9 cellular contexts compared by ENCODE assay signal in the genomic region with DNA sequence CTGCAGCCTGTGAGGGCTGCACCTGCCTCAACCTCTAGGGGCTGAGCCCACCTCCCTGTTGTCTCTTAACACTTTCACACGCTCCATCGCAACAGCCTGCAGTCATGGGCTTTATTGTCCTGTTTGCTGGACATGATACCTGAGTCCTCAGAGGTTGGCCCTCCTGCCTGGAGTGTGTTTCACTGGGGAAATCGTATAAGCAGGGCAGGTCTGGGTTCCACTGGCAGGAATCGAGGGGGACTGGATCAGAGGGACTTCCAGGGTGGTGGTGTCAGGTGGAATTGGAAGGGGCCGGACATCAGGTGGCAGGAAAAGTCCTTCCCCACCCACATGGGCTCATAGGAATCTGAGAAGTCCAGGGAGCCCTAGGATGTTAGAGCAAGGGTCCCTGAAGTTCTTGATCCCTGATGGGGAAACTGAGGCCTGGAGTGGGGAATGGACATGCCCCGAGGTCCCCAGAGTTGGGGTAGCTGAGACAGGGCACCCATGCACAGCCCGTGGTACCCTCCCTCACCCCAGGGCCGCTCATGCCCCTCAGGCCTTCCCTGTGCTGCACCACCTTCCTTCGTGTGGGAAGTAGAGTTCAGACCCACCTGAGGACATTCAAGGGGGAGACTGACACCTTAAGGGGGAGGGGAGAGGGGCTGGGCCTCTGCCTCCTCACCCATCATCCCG.
DNase-seq lines count a peak whose midpoint lies in the region; ATAC-seq and TF ChIP-seq lines count a peak whose summit lies in the region.
"Had no signal": no experiment of that assay in that cellular context is flagged by ENCODE, and none has a peak within 500 bp of the region (broad histone marks: within the 10 kb centered on the region; RNA-seq: fewer than 3 reads in every experiment).

No MANE protein-coding gene starts in this region.

- no peak for ATAC-seq in activated T-cell treated with anti-CD3 and anti-CD28 coated beads, Interleukin-2, amount 50 U/mL, for 4 hours
- ATAC-seq in Panc1 (no peak), HG03025 (IDR thresholded peaks at IDR 0.05; ENCODE audit: low FRiP score, unreplicated experiment) (no peak), GM21367 (IDR thresholded peaks at IDR 0.05; ENCODE audit: unreplicated experiment) (no peak)

- TF ChIP-seq CTCF in Panc1 (IDR thresholded peaks at IDR 0.05): no peak

- peaks cover 13% of the 10 kb centered on the region for H3K4me1 ChIP-seq in Panc1 (ENCODE audit: control insufficient read depth, insufficient read depth, low read length)
- H3K4me1 ChIP-seq in esophagus (ENCODE audit: control insufficient read depth in 2 of 2, insufficient read depth in 2 of 2, low read length in 1 of 2): peaks cover 8 to 11% of the 10 kb centered on the region in 2 donors
- peaks cover 34% of the 10 kb centered on the region for H3K4me1 ChIP-seq in thymus (ENCODE audit: control insufficient read depth, insufficient read depth, low read length)

- CTCF ChIA-PET in Panc1 (lab: Charles Lee): no interaction called here

- intact Hi-C loops in Panc1 (cut with micrococcal nuclease; ENCODE audit: unreplicated experiment): no loop called here

- peaks cover 66% of the 10 kb centered on the region for H3K4me1 Mint-ChIP-seq in activated T-cell treated with anti-CD3 and anti-CD28 coated beads, Interleukin-2, amount 50 U/mL, for 4 hours (ENCODE audit: low read depth)

- H3K27me3 ChIP-seq in Panc1 (ENCODE audit: control insufficient read depth, insufficient read depth, low read length) (no peaks in the 10 kb centered on the region), esophagus (ENCODE audit: control insufficient read depth in 1 of 2, insufficient read depth in 2 of 2, low read length in 2 of 2) (no peaks in the 10 kb centered on the region), thymus (ENCODE audit: control insufficient read depth, insufficient read depth) (no peaks in the 10 kb centered on the region)

- H3K4me3 ChIP-seq in Panc1 (ENCODE audit: low read depth in 2 of 2, low read length in 2 of 2) (no peak overlapping the region), esophagus (ENCODE audit: low read depth in 1 of 2, low read length in 2 of 2) (no peak overlapping the region), thymus (ENCODE audit: low read length) (peak overlapping the region; percentile 75)

- H3K36me3 Mint-ChIP-seq in activated T-cell treated with anti-CD3 and anti-CD28 coated beads, Interleukin-2, amount 50 U/mL, for 4 hours (ENCODE audit: insufficient read depth): peaks cover 20% of the 10 kb centered on the region

- no peaks in the 10 kb centered on the region for H3K36me3 ChIP-seq in Panc1 (ENCODE audit: control insufficient read depth, insufficient read depth, low read length)
- peaks cover 9 to 30% of the 10 kb centered on the region in 2 donors for H3K36me3 ChIP-seq in esophagus (ENCODE audit: control insufficient read depth in 2 of 2, insufficient read depth in 2 of 2, low read length in 1 of 2)
- peaks cover 53% of the 10 kb centered on the region for H3K36me3 ChIP-seq in thymus (ENCODE audit: control insufficient read depth, insufficient read depth)

- POLR2A ChIA-PET in Panc1 (lab: Charles Lee): interaction anchor here (0.5 kb wide), 1 partner anchor 63 kb away, joined by 4 read pairs; no protein-coding TSS in a partner anchor

- no peak for DNase-seq in activated T-cell treated with anti-CD3 and anti-CD28 coated beads, Interleukin-2, amount 50 U/mL, for 4 hours
- DNase-seq in activated T-cell treated with anti-CD3 and anti-CD28 coated beads for 4 hours (no peak), Panc1 (ENCODE audit: low read depth, low spot score) (no peak), pons (ENCODE audit: low spot score) (no peak)
- DNase-seq: NCI-H526 treated with DMSO at 0.1 percent for 48 hours had no signal

- peak overlapping the region; percentile 85 for H3K4me3 Mint-ChIP-seq in activated T-cell treated with anti-CD3 and anti-CD28 coated beads, Interleukin-2, amount 50 U/mL, for 4 hours

- no peaks in the 10 kb centered on the region for H3K27me3 Mint-ChIP-seq in activated T-cell treated with anti-CD3 and anti-CD28 coated beads, Interleukin-2, amount 50 U/mL, for 4 hours (ENCODE audit: low read depth)

- H3K9me3 ChIP-seq in Panc1 (ENCODE audit: control insufficient read depth, insufficient read depth, low read depth, low read length) (peaks cover 1% of the 10 kb centered on the region), esophagus (ENCODE audit: control insufficient read depth in 2 of 2, insufficient read depth in 1 of 2, low read depth in 1 of 2, low read length in 1 of 2) (peaks cover 2 to 7% of the 10 kb centered on the region in 2 donors), thymus (ENCODE audit: control insufficient read depth) (peaks cover 3% of the 10 kb centered on the region)

- H3K9me3 Mint-ChIP-seq in activated T-cell treated with anti-CD3 and anti-CD28 coated beads, Interleukin-2, amount 50 U/mL, for 4 hours: no peaks in the 10 kb centered on the region

- 83 to 87% methylated on average over 8 to 10 of the region's 10 CpGs for WGBS in esophagus, 2 donors
- 68% methylated on average over 10 of the region's 10 CpGs for WGBS in thymus

- BruUV-seq in Panc1 (replicated peaks; lab: Mats Ljungman, UMichigan): no TSS peak

- H3K27ac ChIP-seq in Panc1 (ENCODE audit: low read length): peak overlapping the region; percentile 23; the same call in 1 of the 2 replicates
- peak overlapping the region; percentile 8 to 24 for H3K27ac ChIP-seq in esophagus (ENCODE audit: low read depth in 2 of 2, low read length in 1 of 2)
- peak overlapping the region; percentile 94 for H3K27ac ChIP-seq in thymus (ENCODE audit: low read depth)

- in situ Hi-C loops in Panc1 (cut with HindIII; ENCODE audit: low pct_unique_long_range_greater_than_20kb, low sequenced_read_pairs): no loop called here

Comparison
In these comparisons a context has a peak if more than half of its experiments do, and no peak if none do; other contexts are left out.
1. H3K27ac ChIP-seq: peak in every context shown above with its lines; median percentile 94 in thymus; 23 in Panc1; 16 in esophagus.